In genomic region chr17:58786586-58787295, GRCh38 we compare ENCODE assay signal across 11 cellular contexts. TPM values are rescaled to one million over a fixed set of nuclear protein-coding genes. Genes with fewer than 3 reads are reported as not detected.
DNase-seq lines count a peak whose midpoint lies in the region; ATAC-seq, FAIRE-seq and TF ChIP-seq lines count a peak whose summit lies in the region.
"Had no signal": no experiment of that assay in that cellular context is flagged by ENCODE, and none has a peak within 500 bp of the region (broad histone marks: within the 10 kb centered on the region; RNA-seq: fewer than 3 reads in every experiment).

No MANE protein-coding gene starts in this region.

- H3K36me3 ChIP-seq in SJCRH30 (no peaks in the 10 kb centered on the region), HAP-1 (replicated peaks) (no peaks in the 10 kb centered on the region)

- TF ChIP-seq CTCF in fibroblast of pulmonary artery (IDR thresholded peaks at IDR 0.05; ENCODE audit: low read length, missing control alignments) = no peak

- peaks cover 9% of the 10 kb centered on the region for H3K4me1 ChIP-seq in SJCRH30
- peaks cover 17% of the 10 kb centered on the region for H3K4me1 ChIP-seq in HAP-1

- no peak for ATAC-seq in HG03139 (IDR thresholded peaks at IDR 0.05; ENCODE audit: unreplicated experiment)
- ATAC-seq: activated CD8-positive, alpha-beta T cell treated with anti-CD3 and anti-CD28 coated beads for 36 hours had no signal

- peak overlapping the region; percentile 77 for H3K27ac ChIP-seq in SJCRH30

- in situ Hi-C loops in HAP-1 (cut with MboI; ENCODE audit: low sequenced_read_pairs) = no loop called here

- H3K9me3 ChIP-seq in SJCRH30 (replicated peaks) = no peaks in the 10 kb centered on the region
- no peaks in the 10 kb centered on the region for H3K9me3 ChIP-seq in HAP-1

- H3K27me3 ChIP-seq in SJCRH30 = no peaks in the 10 kb centered on the region
- no peaks in the 10 kb centered on the region for H3K27me3 ChIP-seq in HAP-1 (ENCODE audit: low read depth)

- H3K4me3 ChIP-seq in SJCRH30 (peak overlapping the region; percentile 48), fibroblast of pulmonary artery (replicated peaks; ENCODE audit: low read depth, low read length) (no peak overlapping the region), HAP-1 (no peak overlapping the region)

- no peak for FAIRE-seq in urothelium cell line (lab: Jason Lieb, UNC)

- peak; percentile 20 for DNase-seq in NCI-H345 (lab: John Stamatoyannopoulos, UW)
- no peak for DNase-seq in NCI-H345 treated with DMSO at 0.1 percent for 48 hours (lab: John Stamatoyannopoulos, UW; ENCODE audit: unreplicated experiment)
- peak; percentile 25 to 57 for DNase-seq in SJCRH30
- peak; percentile 89 for DNase-seq in fibroblast of pulmonary artery (ENCODE audit: low read depth)
- peak; percentile 49 for DNase-seq in urothelium cell line (ENCODE audit: low spot score)
- DNase-seq in NOMO-1 treated with dmso at 0.1 percent for 144 hours (lab: John Stamatoyannopoulos, UW; ENCODE audit: unreplicated experiment) = no peak
- no peak for DNase-seq in HAP-1 (ENCODE audit: low spot score in 2 of 2)
- DNase-seq: CD4-positive, CD25-positive, alpha-beta regulatory T cell; central memory CD4-positive, alpha-beta T cell had no signal

RNA-seq across cellular contexts. Expression of gene PPM1E, which starts 31.1 kb away (rescaled TPM):
- 2.7 and 3.2 TPM in 2 replicates for total RNA-seq in SJCRH30 (2014; rRNA removed; shearing (Covaris generic))
- total RNA-seq: CD4-positive, CD25-positive, alpha-beta regulatory T cell had no signal

Comparison
In these comparisons a context has a peak if more than half of its experiments do, and no peak if none do; other contexts are left out.
1. DNase-seq: peak in NCI-H345 (single experiment), SJCRH30 (2 of 2), fibroblast of pulmonary artery (single experiment) and urothelium cell line (single experiment); none in NCI-H345 treated with DMSO at 0.1 percent for 48 hours (single experiment), NOMO-1 treated with dmso at 0.1 percent for 144 hours (single experiment) and HAP-1 (0 of 2).